ENCODE assay signal across 1 cellular context in genomic region chr16:31016018-31016417, GRCh38.
TF ChIP-seq lines count a peak whose summit lies in the region.

No MANE protein-coding gene starts in this region.

TF ChIP-seq in IMR-90, 13 proteins besides CTCF, POLR2A, EP300 and RAD21:
- TF ChIP-seq FOS (IDR thresholded peaks at IDR 0.05; ENCODE audit: low read depth, low read length) = no peak
- TF ChIP-seq, protein P1, sequence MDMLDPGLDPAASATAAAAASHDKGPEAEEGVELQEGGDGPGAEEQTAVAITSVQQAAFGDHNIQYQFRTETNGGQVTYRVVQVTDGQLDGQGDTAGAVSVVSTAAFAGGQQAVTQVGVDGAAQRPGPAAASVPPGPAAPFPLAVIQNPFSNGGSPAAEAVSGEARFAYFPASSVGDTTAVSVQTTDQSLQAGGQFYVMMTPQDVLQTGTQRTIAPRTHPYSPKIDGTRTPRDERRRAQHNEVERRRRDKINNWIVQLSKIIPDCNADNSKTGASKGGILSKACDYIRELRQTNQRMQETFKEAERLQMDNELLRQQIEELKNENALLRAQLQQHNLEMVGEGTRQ (IDR thresholded peaks at IDR 0.05; ENCODE audit: low read depth, low read length) = no peak
- TF ChIP-seq RCOR1 (IDR thresholded peaks at IDR 0.05; ENCODE audit: insufficient replicate concordance, low read length) = no peak
- no peak for TF ChIP-seq SMC3 (IDR thresholded peaks at IDR 0.05; ENCODE audit: low read depth, low read length)
- TF ChIP-seq NFE2L2 (IDR thresholded peaks at IDR 0.05; ENCODE audit: low read depth, low read length) = no peak
- no peak for TF ChIP-seq BHLHE40 (IDR thresholded peaks at IDR 0.05; ENCODE audit: low read depth, low read length)
- no peak for TF ChIP-seq MAFK (IDR thresholded peaks at IDR 0.05; ENCODE audit: low read depth, low read length)
- no peak for TF ChIP-seq MAZ (IDR thresholded peaks at IDR 0.05; ENCODE audit: borderline replicate concordance, low read depth, low read length)
- no peak for TF ChIP-seq CEBPB (IDR thresholded peaks at IDR 0.05; ENCODE audit: low read depth, low read length)
- TF ChIP-seq MXI1 (IDR thresholded peaks at IDR 0.05; ENCODE audit: borderline replicate concordance, low read depth, low read length) = no peak
- TF ChIP-seq RFX5 (IDR thresholded peaks at IDR 0.05; ENCODE audit: low read depth, low read length) = no peak
- TF ChIP-seq CHD1 (IDR thresholded peaks at IDR 0.05; ENCODE audit: low read depth, low read length) = no peak
